ENCODE assay signal across 24 cellular contexts in genomic region chr13:38369058-38369457, GRCh38.
"Had no signal": no experiment of that assay in that cellular context is flagged by ENCODE, and none has a peak within 500 bp of the region (broad histone marks: within the 10 kb centered on the region; RNA-seq: fewer than 3 reads in every experiment).

No MANE protein-coding gene starts in this region.

- H3K79me2 ChIP-seq: parathyroid adenoma had no signal

- H3K4me3 ChIP-seq: neural progenitor cell, ovary, psoas muscle, right lobe of liver, sigmoid colon, stomach, thoracic aorta, thyroid gland, tibial nerve, upper lobe of right lung, uterus had no signal

- H3K36me3 ChIP-seq: ovary, right lobe of liver, sigmoid colon, stomach, thoracic aorta, thyroid gland, tibial nerve, upper lobe of right lung, uterus had no signal

- FAIRE-seq: small intestine had no signal

- H3K27ac ChIP-seq: neural progenitor cell, ovary, parathyroid adenoma, psoas muscle, right lobe of liver, sigmoid colon, stomach, thoracic aorta, thyroid gland, tibial nerve, upper lobe of right lung, uterus had no signal

- H3K4me2 ChIP-seq: neural progenitor cell had no signal

- H3K9me3 ChIP-seq: ovary, psoas muscle, right lobe of liver, sigmoid colon, stomach, thoracic aorta, thyroid gland, tibial nerve, upper lobe of right lung, uterus had no signal

- H3K27me3 ChIP-seq: neural progenitor cell, ovary, right lobe of liver, sigmoid colon, stomach, thyroid gland, tibial nerve, upper lobe of right lung, uterus had no signal

- H3K4me1 ChIP-seq: parathyroid adenoma, psoas muscle, right lobe of liver, sigmoid colon, stomach, thyroid gland, tibial nerve, upper lobe of right lung, uterus had no signal

- ATAC-seq: natural killer cell; psoas muscle; right cardiac atrium; right lobe of liver; stimulated activated effector memory CD8-positive, alpha-beta T cell treated with anti-CD3 and anti-CD28 coated beads, Interleukin-12 subunit alpha, Interleukin-12 subunit beta, amount 100 ng/mL, for 72 hours; stimulated activated naive B cell treated with anti-CD40 and anti-IgM and Interleukin-4, amounts not matched to agents 10 μg/mL and 1 μg/mL and 100 μg/mL, for 72 hours; upper lobe of right lung had no signal

- H3K9ac ChIP-seq: neural progenitor cell, parathyroid adenoma had no signal

- DNase-seq: natural killer cell; occipital lobe; ovary; posterior cingulate gyrus; psoas muscle; right cardiac atrium; right lobe of liver; sigmoid colon; small intestine; stimulated activated CD4-positive, alpha-beta T cell treated with anti-CD3 and anti-CD28 coated beads, Interleukin-15, amount 100 ng/mL, for 24 hours; stimulated activated CD4-positive, alpha-beta T cell treated with anti-CD3 and anti-CD28 coated beads, Interleukin-2, amount 100 ng/mL, for 24 hours; stimulated activated CD4-positive, alpha-beta T cell treated with anti-CD3 and anti-CD28 coated beads, Interleukin-2, amount 100 ng/mL, for 48 hours; stimulated activated CD4-positive, alpha-beta T cell treated with anti-CD3 and anti-CD28 coated beads, Interleukin-4, amount 100 ng/mL, for 24 hours; stimulated activated naive B cell treated with anti-CD40 and anti-IgM and Interleukin-4, amounts not matched to agents 10 μg/mL and 1 μg/mL and 100 μg/mL, for 72 hours; stimulated activated naive CD4-positive, alpha-beta T cell treated with Interleukin-2 at 50 U/mL for 16 hours; stomach; thyroid gland; upper lobe of right lung; uterus had no signal

- H2AFZ ChIP-seq: neural progenitor cell, parathyroid adenoma had no signal
